Comparison of ENCODE assay signal across 24 cellular contexts in genomic region chr10:601356-601963, GRCh38.
DNase-seq lines count a peak whose midpoint lies in the region; ATAC-seq and TF ChIP-seq lines count a peak whose summit lies in the region.
"Had no signal": no experiment of that assay in that cellular context is flagged by ENCODE, and none has a peak within 500 bp of the region (broad histone marks: within the 10 kb centered on the region; RNA-seq: fewer than 3 reads in every experiment).

No MANE protein-coding gene starts in this region.

- intact Hi-C loops in IMR-90 (cut with micrococcal nuclease) = no loop called here
- intact Hi-C loops in thyroid gland (cut with DNase I) = no loop called here
- intact Hi-C loops in naive thymus-derived CD4-positive, alpha-beta T cell (cut with micrococcal nuclease) = no loop called here

- H4K91ac ChIP-seq in IMR-90 (ENCODE audit: insufficient read depth, low read depth, low read length) = peak overlapping the region; percentile 88

- H3K9me3 ChIP-seq in IMR-90 (ENCODE audit: control insufficient read depth, insufficient read depth, low read length) (no peaks in the 10 kb centered on the region), thyroid gland (no peaks in the 10 kb centered on the region)
- H3K9me3 ChIP-seq in naive thymus-derived CD4-positive, alpha-beta T cell (ENCODE audit: control insufficient read depth in 2 of 3, low read length in 3 of 3) = no peaks in the 10 kb centered on the region
- H3K9me3 ChIP-seq: right atrium auricular region had no signal

- peak overlapping the region; percentile 81 for H2BK20ac ChIP-seq in IMR-90 (ENCODE audit: low read depth, low read length)

- 49% methylated on average over 8 of the region's 18 CpGs; no CpG with 5 or more reads in 1 of the 2 experiments for WGBS in IMR-90 (ENCODE audit: extremely low coverage in 2 of 2, insufficient read length in 1 of 2), 2 experiments
- WGBS in thyroid gland, 2 donors = 68 to 73% methylated on average over 18 of the region's 18 CpGs

- POLR2A ChIA-PET in IMR-90 (lab: Charles Lee; ENCODE audit: unreplicated experiment) = no interaction called here
- POLR2A ChIA-PET in naive thymus-derived CD4-positive, alpha-beta T cell (lab: Charles Lee) = no interaction called here

- dilution Hi-C loops in IMR-90 (cut with HindIII; ENCODE audit: low sequenced_read_pairs, unreplicated experiment) = no loop called here

- DNase-seq in IMR-90 = no peak
- DNase-seq in coronary artery (ENCODE audit: low spot score) = no peak
- DNase-seq in nephron progenitor cell = no peak
- no peak for DNase-seq in thyroid gland
- no peak for DNase-seq in GM03348 (ENCODE audit: low spot score)
- no peak for DNase-seq in activated CD4-positive, alpha-beta T cell treated with anti-CD3 and anti-CD28 coated beads, Interleukin-2, amount 50 U/mL, for 4 hours
- DNase-seq in naive thymus-derived CD4-positive, alpha-beta T cell = no peak
- DNase-seq: activated CD4-positive, alpha-beta T cell treated with anti-CD3 and anti-CD28 coated beads for 1 hour; activated CD8-positive, alpha-beta T cell treated with anti-CD3 and anti-CD28 coated beads for 36 hours; activated effector memory CD4-positive, alpha-beta T cell treated with Interleukin-2 at 50 U/mL for 16 hours; CD8-positive, alpha-beta T cell; central memory CD4-positive, alpha-beta T cell; dermis blood vessel endothelial cell; GOT3; left colon; midbrain; stimulated activated CD4-positive, alpha-beta T cell treated with anti-CD3 and anti-CD28 coated beads, Interleukin-12 subunit alpha, Interleukin-12 subunit beta, amount 100 ng/mL, for 4 hours; stimulated activated CD4-positive, alpha-beta T cell treated with anti-CD3 and anti-CD28 coated beads, Interleukin-4, amount 100 ng/mL, for 1 hour had no signal

- TF ChIP-seq POLR2A in IMR-90 (IDR thresholded peaks at IDR 0.05; ENCODE audit: low read depth, low read length) = no peak
- TF ChIP-seq POLR2A in thyroid gland (IDR thresholded peaks at IDR 0.05) = no peak

- CTCF ChIA-PET in IMR-90 (lab: Yijun Ruan, JAX) = no interaction called here
- CTCF ChIA-PET in naive thymus-derived CD4-positive, alpha-beta T cell (lab: Charles Lee) = interaction anchor here (0.6 kb wide), 1 partner anchor 1046 kb away, joined by 3 read pairs; no protein-coding TSS in a partner anchor

- BruUV-seq in IMR-90 (replicated peaks; lab: Mats Ljungman, UMichigan) = no TSS peak

- H3K27me3 ChIP-seq in IMR-90 (ENCODE audit: control insufficient read depth, insufficient read depth, low read length) (no peaks in the 10 kb centered on the region), thyroid gland (no peaks in the 10 kb centered on the region)
- no peaks in the 10 kb centered on the region for H3K27me3 ChIP-seq in naive thymus-derived CD4-positive, alpha-beta T cell (ENCODE audit: control insufficient read depth in 2 of 2, insufficient read depth in 2 of 2, low read length in 2 of 2)
- H3K27me3 ChIP-seq: right atrium auricular region had no signal

- H3K4me1 ChIP-seq in IMR-90 (ENCODE audit: control insufficient read depth, insufficient read depth, low read length) (peaks cover 51% of the 10 kb centered on the region), thyroid gland (peaks cover 15 to 24% of the 10 kb centered on the region in 2 donors)
- no peaks in the 10 kb centered on the region for H3K4me1 ChIP-seq in naive thymus-derived CD4-positive, alpha-beta T cell (ENCODE audit: control insufficient read depth in 2 of 2, insufficient read depth in 2 of 2, low read length in 2 of 2)

- TF ChIP-seq CTCF in IMR-90 (conservative IDR thresholded peaks at IDR 0.05; ENCODE audit: low read depth, low read length) (no peak), coronary artery (IDR thresholded peaks at IDR 0.05) (no peak), nephron progenitor cell (IDR thresholded peaks at IDR 0.05) (no peak), thyroid gland (IDR thresholded peaks at IDR 0.05) (no peak)

- H2AK9ac ChIP-seq in IMR-90 (replicated peaks; ENCODE audit: low read depth, low read length, poor library complexity) = peak overlapping the region; percentile 70

- peak overlapping the region; percentile 16 for H3K27ac ChIP-seq in IMR-90 (ENCODE audit: insufficient read depth, low read length)
- H3K27ac ChIP-seq in coronary artery = peak overlapping the region; percentile 50 to 87
- H3K27ac ChIP-seq in thyroid gland = peak overlapping the region; percentile 5 to 48 (median 19)
- no peak overlapping the region for H3K27ac ChIP-seq in naive thymus-derived CD4-positive, alpha-beta T cell (ENCODE audit: low read depth, low read length)
- H3K27ac ChIP-seq: parathyroid adenoma, right atrium auricular region had no signal

- peak overlapping the region; percentile 13; the same call in 1 of the 2 replicates for H3K18ac ChIP-seq in IMR-90 (ENCODE audit: low read depth, low read length)

- peaks cover 51 to 92% of the 10 kb centered on the region in 2 experiments for H3K79me1 ChIP-seq in IMR-90 (ENCODE audit: low read depth in 1 of 2, low read length in 2 of 2)

- no peak for ATAC-seq in IMR-90 (ENCODE audit: low read depth)
- no peak for ATAC-seq in naive thymus-derived CD4-positive, alpha-beta T cell
- ATAC-seq: activated CD8-positive, alpha-beta T cell treated with anti-CD3 and anti-CD28 coated beads for 36 hours; CD8-positive, alpha-beta T cell; K562; left colon; natural killer cell treated with Interleukin-12 subunit alpha and Interleukin-12 subunit beta and Interleukin-15 and Interleukin-18, amount 100 ng/mL, for 72 hours had no signal

- H2BK120ac ChIP-seq in IMR-90 (ENCODE audit: low read depth, low read length) = peak overlapping the region; percentile 86

- peak overlapping the region; percentile 78 for H3K27ac Mint-ChIP-seq in nephron progenitor cell
- no peak overlapping the region for H3K27ac Mint-ChIP-seq in naive thymus-derived CD4-positive, alpha-beta T cell
- H3K27ac Mint-ChIP-seq: activated CD8-positive, alpha-beta T cell treated with anti-CD3 and anti-CD28 coated beads for 36 hours; activated naive CD8-positive, alpha-beta T cell; CD8-positive, alpha-beta T cell; natural killer cell treated with Interleukin-12 subunit alpha and Interleukin-12 subunit beta and Interleukin-15 and Interleukin-18, amount 100 ng/mL, for 72 hours; T-helper 1 cell treated with Interleukin-12 subunit alpha and Interleukin-12 subunit beta and Interleukin-4 antibody, amounts not matched to agents 30 μg/mL and 1 μg/mL, for 36 hours had no signal

- H3K27me3 Mint-ChIP-seq in nephron progenitor cell (ENCODE audit: low read depth, poor library complexity) = no peaks in the 10 kb centered on the region
- peaks cover 0 to 8% (median 0%) of the 10 kb centered on the region in 5 donors for H3K27me3 Mint-ChIP-seq in naive thymus-derived CD4-positive, alpha-beta T cell

- peak overlapping the region; percentile 96; the same call in 2 of the 3 replicates for H2BK15ac ChIP-seq in IMR-90 (ENCODE audit: low read depth, low read length)

- H4K20me1 ChIP-seq in IMR-90 (ENCODE audit: insufficient read depth, low read length) = peaks cover 19% of the 10 kb centered on the region

- H4K8ac ChIP-seq in IMR-90 (ENCODE audit: low read depth in 2 of 2, low read length in 2 of 2) = peak overlapping the region; percentile 52 to 78; a peak in 3 of 4 replicates

- H4K5ac ChIP-seq in IMR-90 (ENCODE audit: low read depth, low read length) = peak overlapping the region; percentile 55

- H3K4ac ChIP-seq in IMR-90 (ENCODE audit: low read depth, low read length) = peak overlapping the region; percentile 89

- peak overlapping the region; percentile 89 for H3K14ac ChIP-seq in IMR-90 (replicated peaks; ENCODE audit: low read depth, low read length)

- H3K4me3 ChIP-seq in IMR-90 (ENCODE audit: insufficient read depth, low read depth, low read length) = no peak overlapping the region
- peak overlapping the region; percentile 28 for H3K4me3 ChIP-seq in coronary artery
- H3K4me3 ChIP-seq in thyroid gland (replicated peaks in 1 of 3) = no peak overlapping the region
- no peak overlapping the region for H3K4me3 ChIP-seq in naive thymus-derived CD4-positive, alpha-beta T cell (ENCODE audit: low read length)
- H3K4me3 ChIP-seq: K562, right atrium auricular region had no signal

- peaks cover 62% of the 10 kb centered on the region for H3K9me1 ChIP-seq in IMR-90 (ENCODE audit: insufficient read depth, low read length)

- H3K36me3 ChIP-seq in IMR-90 (ENCODE audit: control insufficient read depth, insufficient read depth, low read length) (no peaks in the 10 kb centered on the region), thyroid gland (no peaks in the 10 kb centered on the region)
- no peaks in the 10 kb centered on the region for H3K36me3 ChIP-seq in naive thymus-derived CD4-positive, alpha-beta T cell (ENCODE audit: control insufficient read depth in 2 of 3, insufficient read depth in 3 of 3, low read length in 3 of 3)
- H3K36me3 ChIP-seq: right atrium auricular region had no signal

- H3K23ac ChIP-seq in IMR-90 (ENCODE audit: low read depth, low read length) = peak overlapping the region; percentile 76

- no peak overlapping the region for H3K4me2 ChIP-seq in IMR-90 (ENCODE audit: low read depth, low read length)

- TF ChIP-seq RAD21 in IMR-90 (IDR thresholded peaks at IDR 0.05; ENCODE audit: low read length) = no peak

- H3K4me3 Mint-ChIP-seq in nephron progenitor cell = no peak overlapping the region
- H3K4me3 Mint-ChIP-seq in naive thymus-derived CD4-positive, alpha-beta T cell = no peak overlapping the region
- H3K4me3 Mint-ChIP-seq: activated CD8-positive, alpha-beta T cell treated with anti-CD3 and anti-CD28 coated beads for 36 hours; activated naive CD8-positive, alpha-beta T cell; CD8-positive, alpha-beta T cell; natural killer cell treated with Interleukin-12 subunit alpha and Interleukin-12 subunit beta and Interleukin-15 and Interleukin-18, amount 100 ng/mL, for 72 hours; T-helper 1 cell treated with Interleukin-12 subunit alpha and Interleukin-12 subunit beta and Interleukin-4 antibody, amounts not matched to agents 30 μg/mL and 1 μg/mL, for 36 hours had no signal

- in situ Hi-C loops in IMR-90 (cut with MboI; ENCODE audit: low sequenced_read_pairs) = no loop called here

- H3K9ac ChIP-seq in IMR-90 (ENCODE audit: low read depth, low read length) = no peak overlapping the region
- H3K9ac ChIP-seq: parathyroid adenoma had no signal

- no peaks in the 10 kb centered on the region for H3K9me3 Mint-ChIP-seq in nephron progenitor cell
- H3K9me3 Mint-ChIP-seq in naive thymus-derived CD4-positive, alpha-beta T cell = no peaks in the 10 kb centered on the region
- H3K9me3 Mint-ChIP-seq: activated CD8-positive, alpha-beta T cell treated with anti-CD3 and anti-CD28 coated beads for 36 hours; CD8-positive, alpha-beta T cell; natural killer cell treated with Interleukin-12 subunit alpha and Interleukin-12 subunit beta and Interleukin-15 and Interleukin-18, amount 100 ng/mL, for 72 hours; T-helper 1 cell treated with Interleukin-12 subunit alpha and Interleukin-12 subunit beta and Interleukin-4 antibody, amounts not matched to agents 30 μg/mL and 1 μg/mL, for 36 hours had no signal

- H2AK5ac ChIP-seq in IMR-90 (ENCODE audit: low read depth, low read length) = peak overlapping the region; percentile 92

- H3K36me3 Mint-ChIP-seq in nephron progenitor cell (ENCODE audit: low read depth) = no peaks in the 10 kb centered on the region
- no peaks in the 10 kb centered on the region for H3K36me3 Mint-ChIP-seq in naive thymus-derived CD4-positive, alpha-beta T cell
- H3K36me3 Mint-ChIP-seq: activated naive CD8-positive, alpha-beta T cell; CD8-positive, alpha-beta T cell; natural killer cell treated with Interleukin-12 subunit alpha and Interleukin-12 subunit beta and Interleukin-15 and Interleukin-18, amount 100 ng/mL, for 72 hours had no signal

- H3K56ac ChIP-seq in IMR-90 (ENCODE audit: extremely low read depth, insufficient read depth, low read length) = no peak overlapping the region

- peaks cover 73% of the 10 kb centered on the region for H3K4me1 Mint-ChIP-seq in nephron progenitor cell
- H3K4me1 Mint-ChIP-seq in naive thymus-derived CD4-positive, alpha-beta T cell = peaks cover 0 to 2% (median 0%) of the 10 kb centered on the region in 7 donors

- peak overlapping the region; percentile 80 for H2BK5ac ChIP-seq in IMR-90 (ENCODE audit: low read depth, low read length, poor library complexity, severe bottlenecking)

- H2AFZ ChIP-seq in IMR-90 (replicated peaks; ENCODE audit: low read length, poor library complexity) = peak overlapping the region; percentile 63
- H2AFZ ChIP-seq: parathyroid adenoma had no signal
